ENCODE assay signal across 8 cellular contexts in the genomic region with DNA sequence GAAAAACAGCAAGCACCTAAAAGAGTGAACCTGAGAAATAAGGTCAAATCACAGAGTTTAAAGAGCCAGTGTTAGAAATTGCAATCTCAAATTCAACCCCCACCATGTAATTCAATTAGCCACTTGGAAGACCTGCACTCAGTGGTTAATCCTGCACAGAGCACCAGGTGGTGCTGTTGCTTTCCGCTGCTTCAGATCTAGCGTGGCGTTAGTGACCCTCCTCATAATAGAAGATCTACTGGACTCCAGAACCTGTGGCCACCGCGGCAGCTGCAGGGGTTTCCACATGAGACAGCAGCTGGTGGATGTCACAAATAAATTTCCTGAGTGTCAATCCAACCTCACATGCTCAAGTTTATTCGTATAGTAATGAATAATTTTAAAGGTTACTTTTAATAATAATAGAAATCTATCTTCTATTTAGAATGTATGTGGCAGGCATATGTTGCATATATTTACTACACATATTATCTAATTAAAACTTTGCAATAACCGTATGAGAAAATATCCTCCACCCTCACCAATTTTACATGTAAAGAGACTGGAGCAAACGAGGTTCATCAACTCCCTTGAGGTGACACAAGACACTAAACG.
DNase-seq lines count a peak whose midpoint lies in the region; ATAC-seq and TF ChIP-seq lines count a peak whose summit lies in the region.

No MANE protein-coding gene starts in this region.

- H3K27ac ChIP-seq in DND-41 (ENCODE audit: low read length), result no peak overlapping the region
- no peak overlapping the region for H3K27ac ChIP-seq in adrenal gland
- H3K27ac ChIP-seq in sigmoid colon, result no peak overlapping the region

- H3K79me2 ChIP-seq in DND-41 (ENCODE audit: insufficient read depth, low read length), result no peaks in the 10 kb centered on the region

- TF ChIP-seq POLR2A in adrenal gland (IDR thresholded peaks at IDR 0.05) (no peak), sigmoid colon (IDR thresholded peaks at IDR 0.05) (no peak)

- H3K4me3 ChIP-seq in DND-41 (ENCODE audit: low read depth in 1 of 2, low read length in 2 of 2) (no peak overlapping the region), adrenal gland (no peak overlapping the region), sigmoid colon (no peak overlapping the region)

- DNase-seq in DND-41, result peak; percentile 45
- DNase-seq in NCI-H748 treated with DMSO at 0.1 percent for 48 hours (lab: John Stamatoyannopoulos, UW), result peak; percentile 51
- DNase-seq in adrenal gland, result peak; percentile 50 to 89 (median 66)
- peak; percentile 72 for DNase-seq in left ventricle myocardium superior
- DNase-seq in sigmoid colon, result peak; percentile 75
- no peak for DNase-seq in NCI-H2029 (lab: John Stamatoyannopoulos, UW)

- H3K4me1 ChIP-seq in DND-41 (ENCODE audit: insufficient read depth, low read length) (no peaks in the 10 kb centered on the region), adrenal gland (replicated peaks in 1 of 2) (no peaks in the 10 kb centered on the region), sigmoid colon (no peaks in the 10 kb centered on the region)

- TF ChIP-seq CTCF in DND-41 (IDR thresholded peaks at IDR 0.05; ENCODE audit: borderline replicate concordance, extremely low read depth, low read length, poor library complexity, severe bottlenecking), result peak; percentile 78
- TF ChIP-seq CTCF in adrenal gland (IDR thresholded peaks at IDR 0.05), result peak; percentile 56 to 89 (median 80)
- peak; percentile 45 to 76 (median 56) for TF ChIP-seq CTCF in sigmoid colon (IDR thresholded peaks at IDR 0.05)

- intact Hi-C loops in adrenal gland (cut with DNase I), result loop anchor here in 1 of 2 donors (10.0 kb wide), 1 partner anchor 392 kb away; no protein-coding TSS in a partner anchor
- intact Hi-C loops in left ventricle myocardium superior (cut with micrococcal nuclease), result loop anchor here (10.0 kb wide), 1 partner anchor 92 kb away; no protein-coding TSS in a partner anchor
- intact Hi-C loops in sigmoid colon (cut with DNase I), result loop anchor here (2.0 kb wide), 2 partner anchors 84 to 118 kb away; a partner anchor contains a TSS

- no peak overlapping the region for H3K9ac ChIP-seq in DND-41 (ENCODE audit: low read depth, low read length)

- 34 to 40% (median 37%) methylated on average over 9 of the region's 9 CpGs for WGBS in adrenal gland, 4 donors
- WGBS in sigmoid colon, 2 donors, result 37 to 45% methylated on average over 9 of the region's 9 CpGs

- H4K20me1 ChIP-seq in DND-41 (ENCODE audit: insufficient read depth, low read length), result no peaks in the 10 kb centered on the region

- H3K27me3 ChIP-seq in DND-41 (ENCODE audit: insufficient read depth, low read length, poor library complexity) (no peaks in the 10 kb centered on the region), adrenal gland (no peaks in the 10 kb centered on the region), sigmoid colon (no peaks in the 10 kb centered on the region)

- no peak for TF ChIP-seq EP300 in sigmoid colon (IDR thresholded peaks at IDR 0.05)

- peak; percentile 87 for ATAC-seq in DND-41 (ENCODE audit: insufficient read depth, low read depth)
- ATAC-seq in GM19351 (IDR thresholded peaks at IDR 0.05; ENCODE audit: unreplicated experiment), result peak; percentile 95
- peak; percentile 87 for ATAC-seq in HG03175 (IDR thresholded peaks at IDR 0.05; ENCODE audit: unreplicated experiment)
- peak; percentile 84 for ATAC-seq in left ventricle myocardium superior

- no peak overlapping the region for H2AFZ ChIP-seq in DND-41 (ENCODE audit: low read depth, low read length)

- H3K36me3 ChIP-seq in DND-41 (ENCODE audit: insufficient read depth, low read length) (no peaks in the 10 kb centered on the region), adrenal gland (replicated peaks in 1 of 2) (no peaks in the 10 kb centered on the region), sigmoid colon (no peaks in the 10 kb centered on the region)

- peaks cover 3% of the 10 kb centered on the region for H3K9me3 ChIP-seq in DND-41 (ENCODE audit: insufficient read depth, low read length, severe bottlenecking)
- no peaks in the 10 kb centered on the region for H3K9me3 ChIP-seq in adrenal gland (replicated peaks in 1 of 3)
- peaks cover 0 to 8% (median 0%) of the 10 kb centered on the region in 4 donors for H3K9me3 ChIP-seq in sigmoid colon

- H3K4me2 ChIP-seq in DND-41 (ENCODE audit: insufficient read depth, low read length), result no peak overlapping the region
